ENCODE assay signal across 1 cellular context in genomic region chr3:184345678-184346144, GRCh38.
TF ChIP-seq lines count a peak whose summit lies in the region.

No MANE protein-coding gene starts in this region.

TF ChIP-seq in HepG2, 621 proteins besides CTCF, POLR2A, EP300 and RAD21 (continued from another document):
- TF ChIP-seq ZNF687 (CRISPR knock-in tag; IDR thresholded peaks at IDR 0.05) (peak; percentile 50), XRCC5 (optimal IDR thresholded peaks at IDR 0.05; ENCODE audit: low read length) (peak; percentile 77), BORCS8-MEF2B (CRISPR knock-in tag; IDR thresholded peaks at IDR 0.05) (peak; percentile 48; the same call in 1 of the 2 replicates), IKZF1 (IDR thresholded peaks at IDR 0.05) (no peak), ZFP91 (CRISPR knock-in tag; IDR thresholded peaks at IDR 0.05; ENCODE audit: borderline replicate concordance) (0 out of 2 replicates have a peak, but pooled peaks have one; percentile 14), MEIS2 (CRISPR knock-in tag; IDR thresholded peaks at IDR 0.05) (peak; percentile 40; the same call in 1 of the 2 replicates)
- TF ChIP-seq, protein P1, sequence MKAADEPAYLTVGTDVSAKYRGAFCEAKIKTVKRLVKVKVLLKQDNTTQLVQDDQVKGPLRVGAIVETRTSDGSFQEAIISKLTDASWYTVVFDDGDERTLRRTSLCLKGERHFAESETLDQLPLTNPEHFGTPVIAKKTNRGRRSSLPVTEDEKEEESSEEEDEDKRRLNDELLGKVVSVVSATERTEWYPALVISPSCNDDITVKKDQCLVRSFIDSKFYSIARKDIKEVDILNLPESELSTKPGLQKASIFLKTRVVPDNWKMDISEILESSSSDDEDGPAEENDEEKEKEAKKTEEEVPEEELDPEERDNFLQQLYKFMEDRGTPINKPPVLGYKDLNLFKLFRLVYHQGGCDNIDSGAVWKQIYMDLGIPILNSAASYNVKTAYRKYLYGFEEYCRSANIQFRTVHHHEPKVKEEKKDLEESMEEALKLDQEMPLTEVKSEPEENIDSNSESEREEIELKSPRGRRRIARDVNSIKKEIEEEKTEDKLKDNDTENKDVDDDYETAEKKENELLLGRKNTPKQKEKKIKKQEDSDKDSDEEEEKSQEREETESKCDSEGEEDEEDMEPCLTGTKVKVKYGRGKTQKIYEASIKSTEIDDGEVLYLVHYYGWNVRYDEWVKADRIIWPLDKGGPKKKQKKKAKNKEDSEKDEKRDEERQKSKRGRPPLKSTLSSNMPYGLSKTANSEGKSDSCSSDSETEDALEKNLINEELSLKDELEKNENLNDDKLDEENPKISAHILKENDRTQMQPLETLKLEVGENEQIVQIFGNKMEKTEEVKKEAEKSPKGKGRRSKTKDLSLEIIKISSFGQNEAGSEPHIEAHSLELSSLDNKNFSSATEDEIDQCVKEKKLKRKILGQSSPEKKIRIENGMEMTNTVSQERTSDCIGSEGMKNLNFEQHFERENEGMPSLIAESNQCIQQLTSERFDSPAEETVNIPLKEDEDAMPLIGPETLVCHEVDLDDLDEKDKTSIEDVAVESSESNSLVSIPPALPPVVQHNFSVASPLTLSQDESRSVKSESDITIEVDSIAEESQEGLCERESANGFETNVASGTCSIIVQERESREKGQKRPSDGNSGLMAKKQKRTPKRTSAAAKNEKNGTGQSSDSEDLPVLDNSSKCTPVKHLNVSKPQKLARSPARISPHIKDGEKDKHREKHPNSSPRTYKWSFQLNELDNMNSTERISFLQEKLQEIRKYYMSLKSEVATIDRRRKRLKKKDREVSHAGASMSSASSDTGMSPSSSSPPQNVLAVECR (CRISPR knock-in tag; IDR thresholded peaks at IDR 0.05; ENCODE audit: borderline replicate concordance), result peak; percentile 44; the same call in 1 of the 2 replicates
